19 cellular contexts compared by ENCODE assay signal in the genomic region with DNA sequence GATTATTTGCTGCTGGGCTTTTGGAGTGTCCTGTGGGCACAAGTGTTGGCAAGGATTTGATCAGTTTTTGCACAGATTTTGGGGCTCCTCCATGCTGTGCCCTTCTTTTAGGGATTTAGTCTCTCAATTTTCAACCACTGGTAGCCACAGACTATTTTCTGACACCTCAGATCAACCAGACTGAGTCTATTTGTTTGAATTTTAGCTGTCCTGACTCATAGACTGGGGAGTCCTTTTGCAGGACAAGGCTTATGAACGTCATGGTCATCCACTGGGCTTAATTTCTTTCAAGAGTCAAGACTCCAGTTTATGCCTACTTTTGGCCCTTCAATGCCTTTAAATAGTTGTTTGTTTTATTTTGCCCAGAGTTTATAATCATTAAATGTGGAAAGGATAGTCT. TPM values are rescaled to one million over a fixed set of nuclear protein-coding genes. Genes with fewer than 3 reads are reported as not detected.
DNase-seq lines count a peak whose midpoint lies in the region; ATAC-seq, FAIRE-seq and TF ChIP-seq lines count a peak whose summit lies in the region.
"Had no signal": no experiment of that assay in that cellular context is flagged by ENCODE, and none has a peak within 500 bp of the region (broad histone marks: within the 10 kb centered on the region; RNA-seq: fewer than 3 reads in every experiment).

No MANE protein-coding gene starts in this region.

- peak overlapping the region; percentile 50; the same call in 1 of the 2 replicates for H3K9ac ChIP-seq in KMS-11

- no peaks in the 10 kb centered on the region for H3K79me2 ChIP-seq in KMS-11 (ENCODE audit: insufficient read depth, low read depth)

- H3K4me1 ChIP-seq in KMS-11 (ENCODE audit: low read depth, poor library complexity, severe bottlenecking) (peaks cover 22% of the 10 kb centered on the region), neutrophil (ENCODE audit: control insufficient read depth in 1 of 2, insufficient read depth in 1 of 2, low read depth in 1 of 2, low read length in 1 of 2) (peaks cover 20 to 24% of the 10 kb centered on the region in 2 experiments)

- no peaks in the 10 kb centered on the region for H3K27me3 Mint-ChIP-seq in activated naive CD8-positive, alpha-beta T cell treated with anti-CD3 and anti-CD28 coated beads, Interleukin-2, amount 50 U/mL, for 24 hours
- no peaks in the 10 kb centered on the region for H3K27me3 Mint-ChIP-seq in activated naive CD8-positive, alpha-beta T cell treated with anti-CD3 and anti-CD28 coated beads for 36 hours
- no peaks in the 10 kb centered on the region for H3K27me3 Mint-ChIP-seq in activated T-helper 2 cell treated with anti-CD3 and anti-CD28 coated beads, Interferon-gamma antibody, Interleukin-2, Interleukin-4, amounts not matched to agents 10 μg/mL and 5 μg/mL and 100 μg/mL, durations not matched to agents 14 hours and 24 hours and 36 hours (ENCODE audit: low read depth)

- no peaks in the 10 kb centered on the region for H3K9me3 Mint-ChIP-seq in activated naive CD8-positive, alpha-beta T cell treated with anti-CD3 and anti-CD28 coated beads, Interleukin-2, amount 50 U/mL, for 24 hours
- H3K9me3 Mint-ChIP-seq in activated naive CD8-positive, alpha-beta T cell treated with anti-CD3 and anti-CD28 coated beads for 36 hours = no peaks in the 10 kb centered on the region
- no peaks in the 10 kb centered on the region for H3K9me3 Mint-ChIP-seq in activated T-helper 2 cell treated with anti-CD3 and anti-CD28 coated beads, Interferon-gamma antibody, Interleukin-2, Interleukin-4, amounts not matched to agents 10 μg/mL and 5 μg/mL and 100 μg/mL, durations not matched to agents 14 hours and 24 hours and 36 hours

- H3K36me3 Mint-ChIP-seq in activated naive CD8-positive, alpha-beta T cell treated with anti-CD3 and anti-CD28 coated beads, Interleukin-2, amount 50 U/mL, for 24 hours (ENCODE audit: low read depth) = peaks cover 3% of the 10 kb centered on the region
- peaks cover 10% of the 10 kb centered on the region for H3K36me3 Mint-ChIP-seq in activated naive CD8-positive, alpha-beta T cell treated with anti-CD3 and anti-CD28 coated beads for 36 hours
- H3K36me3 Mint-ChIP-seq in activated T-helper 2 cell treated with anti-CD3 and anti-CD28 coated beads, Interferon-gamma antibody, Interleukin-2, Interleukin-4, amounts not matched to agents 10 μg/mL and 5 μg/mL and 100 μg/mL, durations not matched to agents 14 hours and 24 hours and 36 hours (ENCODE audit: low read depth) = peaks cover 4% of the 10 kb centered on the region

- H3K4me1 Mint-ChIP-seq in activated naive CD8-positive, alpha-beta T cell treated with anti-CD3 and anti-CD28 coated beads, Interleukin-2, amount 50 U/mL, for 24 hours = peaks cover 2% of the 10 kb centered on the region
- H3K4me1 Mint-ChIP-seq in activated naive CD8-positive, alpha-beta T cell treated with anti-CD3 and anti-CD28 coated beads for 36 hours = peaks cover 12% of the 10 kb centered on the region
- peaks cover 7% of the 10 kb centered on the region for H3K4me1 Mint-ChIP-seq in activated T-helper 2 cell treated with anti-CD3 and anti-CD28 coated beads, Interferon-gamma antibody, Interleukin-2, Interleukin-4, amounts not matched to agents 10 μg/mL and 5 μg/mL and 100 μg/mL, durations not matched to agents 14 hours and 24 hours and 36 hours (ENCODE audit: low read depth)

- H3K27ac ChIP-seq in KMS-11 (peak overlapping the region; percentile 67; the same call in 1 of the 2 replicates), neutrophil (peak overlapping the region; percentile 71)
- H3K27ac ChIP-seq: RWPE1 had no signal

- no peaks in the 10 kb centered on the region for H3K27me3 ChIP-seq in KMS-11 (ENCODE audit: insufficient read depth, low read depth)
- H3K27me3 ChIP-seq in neutrophil = no peaks in the 10 kb centered on the region
- H3K27me3 ChIP-seq: MG63 had no signal

- H3K4me2 ChIP-seq in KMS-11 = peak overlapping the region; percentile 76; the same call in 1 of the 2 replicates
- H3K4me2 ChIP-seq: A549 had no signal

- ATAC-seq in activated naive CD8-positive, alpha-beta T cell treated with anti-CD3 and anti-CD28 coated beads, Interleukin-2, amount 50 U/mL, for 24 hours = no peak
- ATAC-seq: A549, HCT116 had no signal

- DNase-seq in activated naive CD8-positive, alpha-beta T cell treated with anti-CD3 and anti-CD28 coated beads, Interleukin-2, amount 50 U/mL, for 24 hours = no peak
- no peak for DNase-seq in activated naive CD8-positive, alpha-beta T cell treated with anti-CD3 and anti-CD28 coated beads for 36 hours
- DNase-seq in activated T-helper 2 cell treated with anti-CD3 and anti-CD28 coated beads, Interferon-gamma antibody, Interleukin-2, Interleukin-4, amounts not matched to agents 10 μg/mL and 5 μg/mL and 100 μg/mL, durations not matched to agents 14 hours and 24 hours and 36 hours (ENCODE audit: low spot score) = no peak
- DNase-seq in retina = no peak
- DNase-seq in GM12892 (ENCODE audit: insufficient read length) = no peak
- DNase-seq in H54 (ENCODE audit: insufficient read length, low spot score) = no peak
- DNase-seq: C1 segment of cervical spinal cord, DMS 273 treated with DMSO at 0.1 percent for 48 hours, KG1, MG63, NCI-H187, NCI-H345, NCI-H526, OCI-M1 had no signal

- no peaks in the 10 kb centered on the region for H3K9me3 ChIP-seq in neutrophil
- H3K9me3 ChIP-seq: A549, MG63 had no signal

- TF ChIP-seq POLR2A in GM12892 (IDR thresholded peaks at IDR 0.05; ENCODE audit: low read depth, low read length) (no peak), H54 (IDR thresholded peaks at IDR 0.05; ENCODE audit: low read depth, low read length) (no peak)

- H3K36me3 ChIP-seq in KMS-11 (ENCODE audit: insufficient read depth) = no peaks in the 10 kb centered on the region
- no peaks in the 10 kb centered on the region for H3K36me3 ChIP-seq in neutrophil
- H3K36me3 ChIP-seq: MG63 had no signal

- intact Hi-C loops in activated T-helper 2 cell treated with anti-CD3 and anti-CD28 coated beads, Interferon-gamma antibody, Interleukin-2, Interleukin-4, amounts not matched to agents 10 μg/mL and 5 μg/mL and 100 μg/mL, durations not matched to agents 14 hours and 24 hours and 36 hours (cut with micrococcal nuclease) = loop anchor here (1.0 to 10.0 kb wide), 3 partner anchors 60 to 1589 kb away; a partner anchor contains a TSS

- no peaks in the 10 kb centered on the region for H4K20me1 ChIP-seq in KMS-11 (ENCODE audit: insufficient read depth)

- H3K27ac Mint-ChIP-seq in activated naive CD8-positive, alpha-beta T cell treated with anti-CD3 and anti-CD28 coated beads, Interleukin-2, amount 50 U/mL, for 24 hours = peak overlapping the region; percentile 7
- no peak overlapping the region for H3K27ac Mint-ChIP-seq in activated naive CD8-positive, alpha-beta T cell treated with anti-CD3 and anti-CD28 coated beads for 36 hours
- H3K27ac Mint-ChIP-seq in activated T-helper 2 cell treated with anti-CD3 and anti-CD28 coated beads, Interferon-gamma antibody, Interleukin-2, Interleukin-4, amounts not matched to agents 10 μg/mL and 5 μg/mL and 100 μg/mL, durations not matched to agents 14 hours and 24 hours and 36 hours = peak overlapping the region; percentile 9

- TF ChIP-seq CTCF in KMS-11 (conservative IDR thresholded peaks at IDR 0.05; ENCODE audit: low read depth, low read length) (no peak), neutrophil (IDR thresholded peaks at IDR 0.05) (no peak)

- no peak overlapping the region for H3K4me3 ChIP-seq in KMS-11 (IDR thresholded peaks at IDR 0.05; ENCODE audit: insufficient read depth, low read depth, low read length)
- H3K4me3 ChIP-seq in neutrophil (ENCODE audit: low read depth in 1 of 2, low read length in 1 of 2) = no peak overlapping the region
- H3K4me3 ChIP-seq: A549, MG63 had no signal

- H2AFZ ChIP-seq in KMS-11 (ENCODE audit: low read depth) = no peak overlapping the region

- H3K4me3 Mint-ChIP-seq in activated naive CD8-positive, alpha-beta T cell treated with anti-CD3 and anti-CD28 coated beads, Interleukin-2, amount 50 U/mL, for 24 hours = no peak overlapping the region
- no peak overlapping the region for H3K4me3 Mint-ChIP-seq in activated naive CD8-positive, alpha-beta T cell treated with anti-CD3 and anti-CD28 coated beads for 36 hours
- H3K4me3 Mint-ChIP-seq in activated T-helper 2 cell treated with anti-CD3 and anti-CD28 coated beads, Interferon-gamma antibody, Interleukin-2, Interleukin-4, amounts not matched to agents 10 μg/mL and 5 μg/mL and 100 μg/mL, durations not matched to agents 14 hours and 24 hours and 36 hours (ENCODE audit: low read depth) = no peak overlapping the region

- no peak for FAIRE-seq in GM12892 (lab: Jason Lieb, UNC)
- no peak for FAIRE-seq in H54 (lab: Jason Lieb, UNC)
- FAIRE-seq: A549 had no signal

RNA-seq across cellular contexts. Expression of a gene that starts 59.3 kb away (rescaled TPM):
- 10 to 100 TPM; 15.3 to 17.5 TPM for total RNA-seq in activated naive CD8-positive, alpha-beta T cell treated with anti-CD3 and anti-CD28 coated beads for 36 hours
- 17.5 and 18.5 TPM in 2 replicates for total RNA-seq in activated T-helper 2 cell treated with anti-CD3 and anti-CD28 coated beads, Interferon-gamma antibody, Interleukin-2, Interleukin-4, amounts not matched to agents 10 μg/mL and 5 μg/mL and 100 μg/mL, durations not matched to agents 14 hours and 24 hours and 36 hours
- polyA plus RNA-seq in GM12892 (2012; ENCODE audit: missing spikeins) = 27.7 TPM
